ENCODE assay signal across 1 cellular context in the genomic region with DNA sequence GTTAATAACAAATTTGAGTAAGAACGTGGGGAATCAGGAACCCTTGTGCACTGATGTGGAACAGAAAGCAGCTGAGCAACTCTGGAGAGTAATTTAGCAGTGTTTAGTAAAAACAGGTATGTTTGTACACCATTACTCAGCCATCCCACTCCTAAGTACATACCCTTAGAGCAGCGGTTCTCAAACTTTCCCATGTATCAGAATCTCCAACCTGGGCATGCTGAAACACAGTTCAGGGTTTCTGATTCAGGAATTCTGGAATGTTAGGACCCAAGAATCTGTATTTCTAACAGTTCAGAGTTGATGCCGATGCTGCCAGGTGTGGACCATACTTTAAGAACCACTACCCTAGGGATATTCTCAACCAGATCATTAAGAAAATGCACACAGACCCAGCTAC.
TF ChIP-seq lines count a peak whose summit lies in the region.

No MANE protein-coding gene starts in this region.

TF ChIP-seq in GM12878, 131 proteins besides CTCF, POLR2A, EP300 and RAD21 (continued from another document):
- TF ChIP-seq ZNF592 (IDR thresholded peaks at IDR 0.05): no peak
- peak; percentile 61; the same call in 1 of the 2 replicates for TF ChIP-seq PAX5 (IDR thresholded peaks at IDR 0.05; ENCODE audit: borderline replicate concordance, low read depth, low read length)
- TF ChIP-seq TCF3 (IDR thresholded peaks at IDR 0.05; ENCODE audit: borderline replicate concordance, insufficient read depth, low read depth, low read length): no peak
